In the genomic region with DNA sequence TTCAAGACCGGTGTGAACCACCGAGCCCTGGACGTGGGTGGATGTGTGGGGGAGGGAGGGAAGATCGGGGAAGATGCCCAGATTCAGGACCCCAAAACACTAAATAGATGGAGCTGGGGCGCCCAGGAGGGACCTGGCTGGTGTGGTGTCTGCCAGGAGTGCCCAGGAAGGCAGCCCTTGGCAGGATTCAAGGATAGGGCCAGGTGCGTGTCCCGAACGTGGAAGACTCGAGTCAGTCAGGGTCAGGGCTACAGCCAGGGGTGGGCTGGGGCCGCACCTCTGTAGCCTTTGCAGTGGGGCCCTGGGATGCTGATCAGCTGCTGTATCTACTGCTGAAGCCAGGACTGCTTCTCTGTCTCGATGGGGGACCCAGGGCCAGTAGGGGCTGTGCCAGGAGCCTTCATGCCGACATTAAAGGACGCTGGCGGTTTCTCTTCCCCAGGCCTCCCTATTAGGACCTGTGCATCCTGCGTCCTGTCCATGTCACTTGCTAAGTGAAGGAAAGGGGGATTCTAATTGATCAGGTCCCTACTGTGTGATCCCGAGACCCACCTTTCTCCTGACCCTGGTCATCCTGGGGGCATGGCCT, we compare ENCODE assay signal across 15 cellular contexts.
"Had no signal": no experiment of that assay in that cellular context is flagged by ENCODE, and none has a peak within 500 bp of the region (broad histone marks: within the 10 kb centered on the region; RNA-seq: fewer than 3 reads in every experiment).

No MANE protein-coding gene starts in this region.

- H3K4me3 ChIP-seq: adrenal gland, cardiac muscle cell, prostate gland, SJSA1, smooth muscle cell, tibial nerve had no signal

- H3K27me3 ChIP-seq: adrenal gland, cardiac muscle cell, SJSA1, tibial nerve had no signal

- ATAC-seq: left colon; stimulated activated naive B cell treated with anti-CD40 and anti-IgM and Interleukin-4, amounts not matched to agents 10 μg/mL and 1 μg/mL and 100 μg/mL, for 72 hours had no signal

- H3K27me3 Mint-ChIP-seq: activated naive CD4-positive, alpha-beta T cell treated with anti-CD3 and anti-CD28 coated beads, Interleukin-2, amount 50 U/mL, for 24 hours; stimulated activated naive B cell treated with anti-CD40 and anti-IgM and Interleukin-4, amounts not matched to agents 10 μg/mL and 1 μg/mL and 100 μg/mL, for 72 hours had no signal

- DNase-seq: activated CD4-positive, CD25-positive, alpha-beta regulatory T cell treated with anti-CD3 and anti-CD28 coated beads, Interleukin-2, amount 50 U/mL, for 72 hours; adrenal gland; left colon; mammary epithelial cell; stimulated activated CD4-positive, alpha-beta T cell treated with anti-CD3 and anti-CD28 coated beads, Interleukin-4, amount 100 ng/mL, for 1 hour; stimulated activated naive B cell treated with anti-CD40 and anti-IgM and Interleukin-4, amounts not matched to agents 10 μg/mL and 1 μg/mL and 100 μg/mL, for 72 hours; T-helper 2 cell had no signal

- H3K9me3 ChIP-seq: adrenal gland, prostate gland, SJSA1, tibial nerve had no signal

- H3K27ac Mint-ChIP-seq: activated naive CD4-positive, alpha-beta T cell treated with anti-CD3 and anti-CD28 coated beads, Interleukin-2, amount 50 U/mL, for 24 hours; stimulated activated naive B cell treated with anti-CD40 and anti-IgM and Interleukin-4, amounts not matched to agents 10 μg/mL and 1 μg/mL and 100 μg/mL, for 72 hours had no signal

- H3K27ac ChIP-seq: adrenal gland, cardiac muscle cell, SJSA1, tibial nerve, VCaP had no signal

- H3K36me3 ChIP-seq: cardiac muscle cell, prostate gland, SJSA1 had no signal

- H3K4me1 ChIP-seq: adrenal gland, prostate gland, SJSA1, tibial nerve had no signal

- H3K4me3 Mint-ChIP-seq: activated naive CD4-positive, alpha-beta T cell treated with anti-CD3 and anti-CD28 coated beads, Interleukin-2, amount 50 U/mL, for 24 hours; neural crest cell; stimulated activated naive B cell treated with anti-CD40 and anti-IgM and Interleukin-4, amounts not matched to agents 10 μg/mL and 1 μg/mL and 100 μg/mL, for 72 hours had no signal

- H3K9me3 Mint-ChIP-seq: activated naive CD4-positive, alpha-beta T cell treated with anti-CD3 and anti-CD28 coated beads, Interleukin-2, amount 50 U/mL, for 24 hours; neural crest cell; stimulated activated naive B cell treated with anti-CD40 and anti-IgM and Interleukin-4, amounts not matched to agents 10 μg/mL and 1 μg/mL and 100 μg/mL, for 72 hours had no signal

- H3K4me2 ChIP-seq: smooth muscle cell had no signal
